ENCODE assay signal across 21 cellular contexts in the genomic region with DNA sequence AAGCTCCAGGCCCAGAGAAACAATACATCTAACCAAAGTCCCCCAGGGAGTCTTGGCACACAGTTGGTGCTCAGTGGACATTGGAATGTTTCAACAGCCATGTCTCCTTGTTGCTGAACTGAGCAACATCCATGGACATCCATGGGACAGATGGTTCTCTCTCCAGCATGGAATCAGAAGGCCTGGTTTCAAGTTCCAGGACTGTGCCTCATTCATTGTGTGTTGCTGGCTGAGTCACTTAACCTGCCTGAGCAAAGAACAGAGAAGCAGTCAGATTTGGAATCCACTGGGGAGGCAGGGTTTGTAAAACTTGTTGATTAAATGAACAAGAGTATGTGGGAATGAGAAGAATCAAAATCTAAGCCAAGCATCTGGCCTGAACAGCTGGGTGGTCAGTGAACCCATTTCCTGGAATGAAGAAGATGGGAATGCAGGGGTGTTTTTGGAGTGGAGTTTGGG.
A peak's percentile ranks its signal among the peaks of the same experiment; 100 is the strongest.
DNase-seq lines count a peak whose midpoint lies in the region; ATAC-seq and TF ChIP-seq lines count a peak whose summit lies in the region.
"Had no signal": no experiment of that assay in that cellular context is flagged by ENCODE, and none has a peak within 500 bp of the region (broad histone marks: within the 10 kb centered on the region; RNA-seq: fewer than 3 reads in every experiment).

No MANE protein-coding gene starts in this region.

- intact Hi-C loops in stomach (cut with DNase I; ENCODE audit: low total_unique reads) = no loop called here

- H3K27me3 ChIP-seq in AG04450 (ENCODE audit: control insufficient read depth, insufficient read depth, low read length) (no peaks in the 10 kb centered on the region), foreskin keratinocyte (no peaks in the 10 kb centered on the region), stomach (peaks cover 0 to 14% (median 0%) of the 10 kb centered on the region in 3 donors)
- H3K27me3 ChIP-seq: left lung, pancreas, SJSA1, vagina had no signal

- no peak for TF ChIP-seq EP300 in stomach (IDR thresholded peaks at IDR 0.05)

- H3K9me3 ChIP-seq in AG04450 (ENCODE audit: control insufficient read depth, insufficient read depth, low read length) (no peaks in the 10 kb centered on the region), stomach (no peaks in the 10 kb centered on the region)
- H3K9me3 ChIP-seq: left lung, pancreas, SJSA1, vagina had no signal

- peaks cover 51% of the 10 kb centered on the region for H3K4me1 ChIP-seq in foreskin keratinocyte
- peaks cover 0 to 3% (median 0%) of the 10 kb centered on the region in 4 donors for H3K4me1 ChIP-seq in stomach
- H3K4me1 ChIP-seq: pancreas had no signal

- CTCF ChIA-PET in AG04450 (lab: Charles Lee) = interaction anchor here (0.6 to 1.0 kb wide), 3 partner anchors 14 to 318 kb away, joined by 3 to 4 read pairs (median 3); no protein-coding TSS in a partner anchor

- TF ChIP-seq POLR2A in stomach (IDR thresholded peaks at IDR 0.05) = no peak

- peak overlapping the region; percentile 39 for H3K27ac ChIP-seq in AG04450 (ENCODE audit: low read depth, low read length)
- peak overlapping the region; percentile 74 for H3K27ac ChIP-seq in foreskin keratinocyte
- no peak overlapping the region for H3K27ac ChIP-seq in stomach
- H3K27ac ChIP-seq: left lung, pancreas, SJSA1, vagina had no signal

- TF ChIP-seq CTCF in AG04450 (IDR thresholded peaks at IDR 0.05; ENCODE audit: low read depth, low read length) = no peak
- no peak for TF ChIP-seq CTCF in cardiac fibroblast (IDR thresholded peaks at IDR 0.05; ENCODE audit: low read depth, low read length)
- TF ChIP-seq CTCF in foreskin keratinocyte (conservative IDR thresholded peaks at IDR 0.05) = no peak
- no peak for TF ChIP-seq CTCF in stomach (IDR thresholded peaks at IDR 0.05)

- no peak for DNase-seq in AG04450 (ENCODE audit: low read depth, low spot score)
- DNase-seq in LHCN-M2 (ENCODE audit: low read depth) = peak; percentile 74
- peak; percentile 65 to 84 for DNase-seq in cardiac fibroblast (ENCODE audit: low read depth in 2 of 2)
- peak; percentile 83 to 92 for DNase-seq in foreskin keratinocyte
- DNase-seq in NCI-H146 treated with DMSO at 0.1 percent for 48 hours (lab: John Stamatoyannopoulos, UW; ENCODE audit: unreplicated experiment) = no peak
- DNase-seq in mucosa of gallbladder (ENCODE audit: low spot score) = no peak
- DNase-seq in stomach = no peak
- DNase-seq: activated CD8-positive, alpha-beta memory T cell treated with anti-CD3 and anti-CD28 coated beads, Interleukin-2, amount 10 ng/mL, durations not matched to agents 7 days and 5 days; activated gamma-delta T cell treated with Interleukin-2 at 50 U/mL for 16 hours; cortex of kidney; erythroblast; left lung; MV-4-11; NCI-H2081 treated with DMSO at 0.1 percent for 48 hours; NCI-H524 treated with DMSO at 0.1 percent for 48 hours; pancreas; stimulated activated CD4-positive, alpha-beta T cell treated with anti-CD3 and anti-CD28 coated beads, Interleukin-2, amount 100 ng/mL, for 48 hours had no signal

- POLR2A ChIA-PET in AG04450 (lab: Yijun Ruan, JAX) = no interaction called here

- H3K4me3 ChIP-seq in AG04450 (ENCODE audit: low read depth, low read length) (no peak overlapping the region), cardiac fibroblast (replicated peaks in 1 of 2; ENCODE audit: low read depth in 2 of 2, low read length in 2 of 2) (no peak overlapping the region), stomach (no peak overlapping the region)
- H3K4me3 ChIP-seq: left lung, pancreas, SJSA1, vagina had no signal

- no peaks in the 10 kb centered on the region for H3K36me3 ChIP-seq in stomach
- H3K36me3 ChIP-seq: left lung, pancreas, SJSA1, vagina had no signal

- ATAC-seq in foreskin keratinocyte (peak; percentile 63), HG03095 (IDR thresholded peaks at IDR 0.05; ENCODE audit: unreplicated experiment) (no peak)
- ATAC-seq: activated CD4-positive, CD25-positive, alpha-beta regulatory T cell treated with anti-CD3 and anti-CD28 coated beads, Interleukin-2, amount 50 U/mL, for 24 hours; activated CD8-positive, alpha-beta memory T cell treated with anti-CD3 and anti-CD28 coated beads, Interleukin-2, amount 10 ng/mL, durations not matched to agents 7 days and 5 days; left lung; pancreas had no signal

Comparison
In these comparisons a context has a peak if more than half of its experiments do, and no peak if none do; other contexts are left out.
1. DNase-seq: peak in LHCN-M2 (single experiment), cardiac fibroblast (2 of 2) and foreskin keratinocyte (2 of 2); none in AG04450 (single experiment), NCI-H146 treated with DMSO at 0.1 percent for 48 hours (single experiment), mucosa of gallbladder (single experiment) and stomach (single experiment).
2. H3K27ac ChIP-seq: peak in AG04450 (single experiment) and foreskin keratinocyte (single experiment); none in stomach (0 of 5).